ENCODE assay signal across 1 cellular context in the genomic region with DNA sequence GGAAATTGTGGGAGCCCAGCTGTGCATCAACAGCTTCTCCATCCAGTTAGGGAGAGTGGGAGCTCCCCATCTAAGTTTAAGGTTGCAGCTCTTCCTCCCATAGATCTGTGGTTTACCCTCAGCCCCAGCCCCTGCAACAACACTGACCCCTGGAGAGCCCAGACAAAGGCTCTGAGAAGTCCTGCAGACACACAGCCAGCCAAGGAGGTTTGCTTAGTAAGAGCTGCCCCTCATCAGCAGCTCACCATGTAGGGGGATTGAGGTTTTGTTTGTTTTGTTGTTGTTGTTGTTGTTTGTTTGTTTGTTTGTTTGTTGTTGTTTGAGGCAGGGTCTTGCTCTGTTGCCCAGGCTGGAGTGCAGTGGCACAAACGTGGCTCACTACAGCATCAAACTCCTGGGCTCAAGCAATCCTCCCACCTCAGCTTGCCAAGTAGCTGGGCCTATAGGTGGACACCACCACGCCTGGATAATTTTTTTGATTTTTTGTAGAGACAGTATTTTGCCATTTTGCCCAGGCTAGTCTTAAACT.
TF ChIP-seq lines count a peak whose summit lies in the region.

No MANE protein-coding gene starts in this region.

TF ChIP-seq in IMR-90, 13 proteins besides CTCF, POLR2A, EP300 and RAD21 (continued from another document):
- TF ChIP-seq, protein P1, sequence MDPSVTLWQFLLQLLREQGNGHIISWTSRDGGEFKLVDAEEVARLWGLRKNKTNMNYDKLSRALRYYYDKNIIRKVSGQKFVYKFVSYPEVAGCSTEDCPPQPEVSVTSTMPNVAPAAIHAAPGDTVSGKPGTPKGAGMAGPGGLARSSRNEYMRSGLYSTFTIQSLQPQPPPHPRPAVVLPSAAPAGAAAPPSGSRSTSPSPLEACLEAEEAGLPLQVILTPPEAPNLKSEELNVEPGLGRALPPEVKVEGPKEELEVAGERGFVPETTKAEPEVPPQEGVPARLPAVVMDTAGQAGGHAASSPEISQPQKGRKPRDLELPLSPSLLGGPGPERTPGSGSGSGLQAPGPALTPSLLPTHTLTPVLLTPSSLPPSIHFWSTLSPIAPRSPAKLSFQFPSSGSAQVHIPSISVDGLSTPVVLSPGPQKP (IDR thresholded peaks at IDR 0.05; ENCODE audit: borderline replicate concordance, low read depth, low read length), result no peak
- TF ChIP-seq FOS (IDR thresholded peaks at IDR 0.05; ENCODE audit: low read depth, low read length) (no peak), RCOR1 (IDR thresholded peaks at IDR 0.05; ENCODE audit: insufficient replicate concordance, low read length) (no peak), BHLHE40 (IDR thresholded peaks at IDR 0.05; ENCODE audit: low read depth, low read length) (no peak)
- TF ChIP-seq, protein P2, sequence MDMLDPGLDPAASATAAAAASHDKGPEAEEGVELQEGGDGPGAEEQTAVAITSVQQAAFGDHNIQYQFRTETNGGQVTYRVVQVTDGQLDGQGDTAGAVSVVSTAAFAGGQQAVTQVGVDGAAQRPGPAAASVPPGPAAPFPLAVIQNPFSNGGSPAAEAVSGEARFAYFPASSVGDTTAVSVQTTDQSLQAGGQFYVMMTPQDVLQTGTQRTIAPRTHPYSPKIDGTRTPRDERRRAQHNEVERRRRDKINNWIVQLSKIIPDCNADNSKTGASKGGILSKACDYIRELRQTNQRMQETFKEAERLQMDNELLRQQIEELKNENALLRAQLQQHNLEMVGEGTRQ (IDR thresholded peaks at IDR 0.05; ENCODE audit: low read depth, low read length), result no peak
